Comparison of ENCODE assay signal across 25 cellular contexts in the genomic region with DNA sequence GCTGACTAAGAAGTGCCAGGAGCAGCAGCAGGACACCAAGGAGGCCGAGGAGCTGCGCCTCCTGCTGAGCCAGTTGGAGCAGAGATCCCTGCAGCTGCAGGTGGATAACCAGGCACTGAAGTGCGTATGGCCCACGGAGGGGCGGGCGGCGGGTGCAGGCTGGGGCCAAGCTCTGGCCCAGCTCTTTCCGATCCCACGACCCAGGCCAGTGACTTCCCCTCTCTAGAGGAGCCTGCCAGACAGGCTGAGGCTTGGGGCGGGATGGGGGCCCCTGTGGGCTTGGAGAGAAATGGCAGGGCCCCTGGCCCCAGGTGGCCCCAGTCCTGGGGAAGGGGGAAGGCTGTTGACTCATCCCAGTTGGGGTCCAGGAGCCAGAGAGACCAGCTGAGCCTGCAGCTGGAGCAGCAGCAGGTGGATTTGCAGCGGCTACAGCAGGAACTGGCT. TPM values are rescaled to one million over a fixed set of nuclear protein-coding genes. Genes with fewer than 3 reads are reported as not detected.
DNase-seq lines count a peak whose midpoint lies in the region; ATAC-seq and TF ChIP-seq lines count a peak whose summit lies in the region.
"Had no signal": no experiment of that assay in that cellular context is flagged by ENCODE, and none has a peak within 500 bp of the region (broad histone marks: within the 10 kb centered on the region; RNA-seq: fewer than 3 reads in every experiment).

No MANE protein-coding gene starts in this region.

- no peaks in the 10 kb centered on the region for H3K9me3 ChIP-seq in HEK293 (ENCODE audit: control insufficient read depth, insufficient read depth, low read depth, low read length)
- H3K9me3 ChIP-seq: gastrocnemius medialis, spleen, uterus had no signal

- peaks cover 5% of the 10 kb centered on the region for H3K36me3 Mint-ChIP-seq in glutamatergic neuron (ENCODE audit: unreplicated experiment)
- peaks cover 5% of the 10 kb centered on the region for H3K36me3 Mint-ChIP-seq in activated CD4-positive, alpha-beta memory T cell treated with anti-CD3 and anti-CD28 coated beads, Interleukin-2, amount 10 ng/mL, durations not matched to agents 7 days and 5 days (ENCODE audit: low read depth)

- CTCF ChIA-PET in HEK293 (lab: Yijun Ruan, JAX), result interaction anchor here (1.6 kb wide), 1 partner anchor 23 kb away, joined by 5 read pairs; the partner anchor contains the start of gene TOR2A
- CTCF ChIA-PET in activated CD4-positive, alpha-beta memory T cell treated with anti-CD3 and anti-CD28 coated beads, Interleukin-2, amount 10 ng/mL, durations not matched to agents 7 days and 5 days (lab: Charles Lee), result no interaction called here

- H3K4me1 ChIP-seq in HEK293 (ENCODE audit: control insufficient read depth, insufficient read depth, low read length), result no peaks in the 10 kb centered on the region
- H3K4me1 ChIP-seq: uterus had no signal

- no peak for ATAC-seq in HG02938 (IDR thresholded peaks at IDR 0.05; ENCODE audit: unreplicated experiment)
- ATAC-seq: CD8-positive, alpha-beta T cell; gastrocnemius medialis; left cardiac atrium had no signal

- H3K27me3 Mint-ChIP-seq in glutamatergic neuron (ENCODE audit: unreplicated experiment), result peaks cover 12% of the 10 kb centered on the region
- no peaks in the 10 kb centered on the region for H3K27me3 Mint-ChIP-seq in activated CD4-positive, alpha-beta memory T cell treated with anti-CD3 and anti-CD28 coated beads, Interleukin-2, amount 10 ng/mL, durations not matched to agents 7 days and 5 days

- no peak overlapping the region for H3K4me3 Mint-ChIP-seq in glutamatergic neuron (ENCODE audit: unreplicated experiment)
- H3K4me3 Mint-ChIP-seq in activated CD4-positive, alpha-beta memory T cell treated with anti-CD3 and anti-CD28 coated beads, Interleukin-2, amount 10 ng/mL, durations not matched to agents 7 days and 5 days, result no peak overlapping the region
- H3K4me3 Mint-ChIP-seq: activated naive CD4-positive, alpha-beta T cell treated with anti-CD3 and anti-CD28 coated beads for 36 hours; nephron progenitor cell had no signal

- H3K27ac Mint-ChIP-seq in glutamatergic neuron (ENCODE audit: unreplicated experiment), result peak overlapping the region; percentile 89
- H3K27ac Mint-ChIP-seq in activated CD4-positive, alpha-beta memory T cell treated with anti-CD3 and anti-CD28 coated beads, Interleukin-2, amount 10 ng/mL, durations not matched to agents 7 days and 5 days, result no peak overlapping the region
- H3K27ac Mint-ChIP-seq: activated naive CD4-positive, alpha-beta T cell treated with anti-CD3 and anti-CD28 coated beads for 36 hours; CD8-positive, alpha-beta T cell; nephron progenitor cell had no signal

- no peaks in the 10 kb centered on the region for H3K36me3 ChIP-seq in HEK293 (ENCODE audit: control insufficient read depth in 2 of 2, insufficient read depth in 1 of 2, low read length in 2 of 2)
- H3K36me3 ChIP-seq: gastrocnemius medialis, uterus had no signal

- DNase-seq in ACHN (peak; percentile 4), NCI-H345 treated with DMSO at 0.1 percent for 48 hours (lab: John Stamatoyannopoulos, UW; ENCODE audit: unreplicated experiment) (peak; percentile 65), glutamatergic neuron (peak; percentile 27), AG08395 (ENCODE audit: low spot score) (no peak)
- DNase-seq in stimulated activated CD4-positive, alpha-beta T cell treated with anti-CD3 and anti-CD28 coated beads, Interleukin-4, amount 100 ng/mL, for 24 hours, result no peak
- no peak for DNase-seq in activated CD4-positive, alpha-beta memory T cell treated with anti-CD3 and anti-CD28 coated beads, Interleukin-2, amount 10 ng/mL, durations not matched to agents 7 days and 5 days
- DNase-seq: activated CD4-positive, alpha-beta T cell treated with anti-CD3 and anti-CD28 coated beads, Interleukin-2, amount 50 U/mL, for 48 hours; activated naive CD4-positive, alpha-beta T cell treated with anti-CD3 and anti-CD28 coated beads for 36 hours; activated T-cell treated with anti-CD3 and anti-CD28 coated beads, Interleukin-2, amount 50 U/mL, for 1 hour; anterior cingulate cortex; CD8-positive, alpha-beta T cell; central memory CD4-positive, alpha-beta T cell; gastrocnemius medialis; left cardiac atrium; NCI-H446 treated with DMSO at 0.1 percent for 48 hours; nephron progenitor cell; Right ventricle myocardium superior; spleen; stimulated activated CD8-positive, alpha-beta memory T cell treated with anti-CD3 and anti-CD28 coated beads, Interleukin-4, amount 100 ng/mL, for 48 hours; substantia nigra; uterus had no signal

- no peak overlapping the region for H3K4me3 ChIP-seq in HEK293 (ENCODE audit: low read depth, low read length)
- H3K4me3 ChIP-seq: gastrocnemius medialis, spleen, uterus had no signal

- H3K4me1 Mint-ChIP-seq in glutamatergic neuron (ENCODE audit: low read depth, unreplicated experiment), result peaks cover 15% of the 10 kb centered on the region
- peaks cover 41% of the 10 kb centered on the region for H3K4me1 Mint-ChIP-seq in activated CD4-positive, alpha-beta memory T cell treated with anti-CD3 and anti-CD28 coated beads, Interleukin-2, amount 10 ng/mL, durations not matched to agents 7 days and 5 days

- in situ Hi-C loops in ACHN (cut with HindIII; ENCODE audit: low pct_ligation_motif_present, low pct_unique_long_range_greater_than_20kb, low sequenced_read_pairs), result no loop called here

- peaks cover 15% of the 10 kb centered on the region for H3K9me3 Mint-ChIP-seq in glutamatergic neuron (ENCODE audit: unreplicated experiment)
- H3K9me3 Mint-ChIP-seq in activated CD4-positive, alpha-beta memory T cell treated with anti-CD3 and anti-CD28 coated beads, Interleukin-2, amount 10 ng/mL, durations not matched to agents 7 days and 5 days, result no peaks in the 10 kb centered on the region
- H3K9me3 Mint-ChIP-seq: activated naive CD4-positive, alpha-beta T cell treated with anti-CD3 and anti-CD28 coated beads for 36 hours; CD8-positive, alpha-beta T cell had no signal

- POLR2A ChIA-PET in HEK293 (lab: Yijun Ruan, JAX), result interaction anchor here (1.2 kb wide), 2 partner anchors 23 to 186 kb away, joined by 4 read pairs; partner anchors contain the start of gene TOR2A
- POLR2A ChIA-PET in activated CD4-positive, alpha-beta memory T cell treated with anti-CD3 and anti-CD28 coated beads, Interleukin-2, amount 10 ng/mL, durations not matched to agents 7 days and 5 days (lab: Charles Lee), result interaction anchor here (0.6 kb wide), 1 partner anchor 14 kb away, joined by 3 read pairs; no protein-coding TSS in a partner anchor

- no peak for TF ChIP-seq CTCF in HEK293 (tag by site-specific recombination; IDR thresholded peaks at IDR 0.05)
- TF ChIP-seq CTCF in glutamatergic neuron (IDR thresholded peaks at IDR 0.05; ENCODE audit: partially characterized antibody, unreplicated experiment), result no peak

- no peak overlapping the region for H3K27ac ChIP-seq in HEK293 (ENCODE audit: extremely low read depth, low read depth, low read length)
- H3K27ac ChIP-seq: gastrocnemius medialis, spleen, uterus, VCaP had no signal

TF ChIP-seq in HEK293, 187 proteins besides CTCF, POLR2A, EP300 and RAD21 (continues in another document):
- TF ChIP-seq ZEB2 (tag by site-specific recombination; IDR thresholded peaks at IDR 0.05) (no peak), ZFP41 (tag by site-specific recombination; IDR thresholded peaks at IDR 0.05; ENCODE audit: borderline replicate concordance) (no peak), ZNF341 (tag by site-specific recombination; IDR thresholded peaks at IDR 0.05; ENCODE audit: low read depth) (peak; percentile 19; the same call in 1 of the 2 replicates), ZNF354C (tag by site-specific recombination; IDR thresholded peaks at IDR 0.05; ENCODE audit: borderline replicate concordance, low read depth) (no peak), ZNF19 (tag by site-specific recombination; IDR thresholded peaks at IDR 0.05; ENCODE audit: low read depth) (no peak), ZNF416 (tag by site-specific recombination; IDR thresholded peaks at IDR 0.05) (no peak), SCRT2 (tag by site-specific recombination; IDR thresholded peaks at IDR 0.05) (peak; percentile 53), ZNF830 (tag by site-specific recombination; IDR thresholded peaks at IDR 0.05; ENCODE audit: low read depth) (no peak)
- TF ChIP-seq, protein P1, sequence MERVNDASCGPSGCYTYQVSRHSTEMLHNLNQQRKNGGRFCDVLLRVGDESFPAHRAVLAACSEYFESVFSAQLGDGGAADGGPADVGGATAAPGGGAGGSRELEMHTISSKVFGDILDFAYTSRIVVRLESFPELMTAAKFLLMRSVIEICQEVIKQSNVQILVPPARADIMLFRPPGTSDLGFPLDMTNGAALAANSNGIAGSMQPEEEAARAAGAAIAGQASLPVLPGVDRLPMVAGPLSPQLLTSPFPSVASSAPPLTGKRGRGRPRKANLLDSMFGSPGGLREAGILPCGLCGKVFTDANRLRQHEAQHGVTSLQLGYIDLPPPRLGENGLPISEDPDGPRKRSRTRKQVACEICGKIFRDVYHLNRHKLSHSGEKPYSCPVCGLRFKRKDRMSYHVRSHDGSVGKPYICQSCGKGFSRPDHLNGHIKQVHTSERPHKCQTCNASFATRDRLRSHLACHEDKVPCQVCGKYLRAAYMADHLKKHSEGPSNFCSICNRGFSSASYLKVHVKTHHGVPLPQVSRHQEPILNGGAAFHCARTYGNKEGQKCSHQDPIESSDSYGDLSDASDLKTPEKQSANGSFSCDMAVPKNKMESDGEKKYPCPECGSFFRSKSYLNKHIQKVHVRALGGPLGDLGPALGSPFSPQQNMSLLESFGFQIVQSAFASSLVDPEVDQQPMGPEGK (tag by site-specific recombination; IDR thresholded peaks at IDR 0.05), result 0 out of 2 replicates have a peak, but pooled peaks have one; percentile 57

RNA-seq across cellular contexts. Expression of gene PTRH1, which starts 3.6 kb away (rescaled TPM):
- total RNA-seq in glutamatergic neuron (ENCODE audit: unreplicated experiment), result 10.1 TPM
- total RNA-seq in activated CD4-positive, alpha-beta memory T cell treated with anti-CD3 and anti-CD28 coated beads, Interleukin-2, amount 10 ng/mL, durations not matched to agents 7 days and 5 days, result 10 to 100 TPM; 10.5 to 12.0 TPM

RNA-seq across cellular contexts. Expression of gene TTC16, which starts 4.0 kb away (rescaled TPM):
- not detected for total RNA-seq in glutamatergic neuron (ENCODE audit: unreplicated experiment)
- total RNA-seq in activated CD4-positive, alpha-beta memory T cell treated with anti-CD3 and anti-CD28 coated beads, Interleukin-2, amount 10 ng/mL, durations not matched to agents 7 days and 5 days, result 1 to 10 TPM; 5.0 to 5.2 TPM
- total RNA-seq: gastrocnemius medialis, OCI-LY7 had no signal

RNA-seq across cellular contexts. Expression of gene CFAP157, which starts 5.1 kb away (rescaled TPM):
- 0.61 TPM for total RNA-seq in glutamatergic neuron (ENCODE audit: unreplicated experiment)
- not detected for total RNA-seq in activated CD4-positive, alpha-beta memory T cell treated with anti-CD3 and anti-CD28 coated beads, Interleukin-2, amount 10 ng/mL, durations not matched to agents 7 days and 5 days
- total RNA-seq: gastrocnemius medialis, left cardiac atrium, Right ventricle myocardium superior had no signal

RNA-seq across cellular contexts. Expression of gene TOR2A, which starts 23.2 kb away (rescaled TPM):
- total RNA-seq in glutamatergic neuron (ENCODE audit: unreplicated experiment), result 27.5 TPM
- total RNA-seq in activated CD4-positive, alpha-beta memory T cell treated with anti-CD3 and anti-CD28 coated beads, Interleukin-2, amount 10 ng/mL, durations not matched to agents 7 days and 5 days, result 10 to 100 TPM; 20.6 to 23.3 TPM

Comparison
In these comparisons a context has a peak if more than half of its experiments do, and no peak if none do; other contexts are left out.
1. DNase-seq: peak in ACHN (single experiment), NCI-H345 treated with DMSO at 0.1 percent for 48 hours (single experiment) and glutamatergic neuron (single experiment); none in stimulated activated CD4-positive, alpha-beta T cell treated with anti-CD3 and anti-CD28 coated beads, Interleukin-4, amount 100 ng/mL, for 24 hours (single experiment), activated CD4-positive, alpha-beta memory T cell treated with anti-CD3 and anti-CD28 coated beads, Interleukin-2, amount 10 ng/mL, durations not matched to agents 7 days and 5 days (single experiment) and AG08395 (single experiment).